20 cellular contexts compared by ENCODE assay signal in the genomic region with DNA sequence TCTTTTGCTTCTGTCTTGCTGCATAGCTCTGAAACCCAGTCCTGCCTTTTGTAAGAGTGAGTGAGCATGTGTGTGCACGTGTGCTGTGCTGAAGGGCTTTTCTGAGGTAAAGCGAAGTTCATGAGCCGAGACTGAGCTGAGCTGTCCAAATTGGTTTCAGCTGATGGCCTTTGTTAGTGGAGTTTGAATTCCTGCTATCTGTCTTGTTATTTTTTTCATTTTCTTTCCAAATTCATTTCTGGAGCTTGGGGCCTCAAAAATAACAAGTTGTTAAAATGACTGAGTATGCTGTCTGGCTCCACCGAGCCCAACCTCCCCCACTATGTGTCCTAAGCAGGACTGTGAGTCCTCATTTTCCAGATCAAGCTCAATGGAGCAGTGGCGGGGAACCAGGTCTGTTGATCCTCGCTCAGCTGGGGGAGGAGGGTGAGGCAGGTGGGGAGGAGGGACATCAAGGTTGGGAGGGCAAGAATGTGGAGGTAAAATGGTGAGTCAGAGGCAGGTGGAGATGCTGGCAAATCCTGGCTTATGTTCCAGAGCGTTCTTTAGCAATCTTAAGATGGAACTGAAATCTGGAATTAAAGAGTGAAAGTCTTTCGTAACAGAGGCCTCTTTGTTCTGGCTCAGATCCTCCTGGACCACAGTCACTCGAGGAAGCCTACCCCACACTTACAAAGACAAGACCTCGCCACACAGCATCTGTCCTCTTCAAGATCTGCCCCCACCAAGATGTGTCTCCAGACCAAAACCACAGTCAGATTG.
DNase-seq lines count a peak whose midpoint lies in the region; ATAC-seq and TF ChIP-seq lines count a peak whose summit lies in the region.
"Had no signal": no experiment of that assay in that cellular context is flagged by ENCODE, and none has a peak within 500 bp of the region (broad histone marks: within the 10 kb centered on the region; RNA-seq: fewer than 3 reads in every experiment).

No MANE protein-coding gene starts in this region.

- 21 to 32% methylated on average over 10 of the region's 10 CpGs for WGBS in thyroid gland, 2 donors

- H3K27ac Mint-ChIP-seq in mesothelial cell of epicardium, result peak overlapping the region; percentile 94
- H3K27ac Mint-ChIP-seq: activated CD4-positive, alpha-beta T cell treated with anti-CD3 and anti-CD28 coated beads, Interleukin-2, amount 10 ng/mL, durations not matched to agents 7 days and 5 days; activated naive CD4-positive, alpha-beta T cell treated with anti-CD3 and anti-CD28 coated beads, Interleukin-2, amount 10 ng/mL, durations not matched to agents 7 days and 5 days; IgD-negative memory B cell had no signal

- H3K4me1 Mint-ChIP-seq in mesothelial cell of epicardium, result peaks cover 39% of the 10 kb centered on the region
- H3K4me1 Mint-ChIP-seq: activated CD4-positive, alpha-beta T cell treated with anti-CD3 and anti-CD28 coated beads, Interleukin-2, amount 10 ng/mL, durations not matched to agents 7 days and 5 days; activated naive CD4-positive, alpha-beta T cell treated with anti-CD3 and anti-CD28 coated beads, Interleukin-2, amount 10 ng/mL, durations not matched to agents 7 days and 5 days; IgD-negative memory B cell had no signal

- TF ChIP-seq CTCF in mesothelial cell of epicardium (IDR thresholded peaks at IDR 0.05; ENCODE audit: unreplicated experiment) (no peak), thyroid gland (IDR thresholded peaks at IDR 0.05) (no peak)

- H3K4me3 ChIP-seq in thyroid gland (replicated peaks in 1 of 3), result no peak overlapping the region
- H3K4me3 ChIP-seq: lower lobe of right lung, right atrium auricular region, tibial artery had no signal

- peak in 1 of 2 donors; percentile 58 for TF ChIP-seq POLR2A in thyroid gland (IDR thresholded peaks at IDR 0.05)

- intact Hi-C loops in thyroid gland (cut with DNase I), result no loop called here

- ATAC-seq in esophagus mucosa, result peak; percentile 84
- no peak for ATAC-seq in GM19324 (IDR thresholded peaks at IDR 0.05; ENCODE audit: low FRiP score, unreplicated experiment)
- no peak for ATAC-seq in HG02884 (IDR thresholded peaks at IDR 0.05; ENCODE audit: unreplicated experiment)

- H3K4me3 Mint-ChIP-seq in mesothelial cell of epicardium, result no peak overlapping the region
- H3K4me3 Mint-ChIP-seq: activated CD4-positive, alpha-beta T cell treated with anti-CD3 and anti-CD28 coated beads, Interleukin-2, amount 10 ng/mL, durations not matched to agents 7 days and 5 days; activated naive CD4-positive, alpha-beta T cell treated with anti-CD3 and anti-CD28 coated beads, Interleukin-2, amount 10 ng/mL, durations not matched to agents 7 days and 5 days; IgD-negative memory B cell had no signal

- H3K9me3 ChIP-seq in thyroid gland, result no peaks in the 10 kb centered on the region
- H3K9me3 ChIP-seq: BE2C, lower lobe of right lung, right atrium auricular region, tibial artery had no signal

- H3K27me3 ChIP-seq in thyroid gland, result no peaks in the 10 kb centered on the region
- H3K27me3 ChIP-seq: BE2C, right atrium auricular region, tibial artery had no signal

- no peaks in the 10 kb centered on the region for H3K36me3 ChIP-seq in thyroid gland
- H3K36me3 ChIP-seq: BE2C, lower lobe of right lung, right atrium auricular region, tibial artery had no signal

- no peaks in the 10 kb centered on the region for H3K36me3 Mint-ChIP-seq in mesothelial cell of epicardium
- H3K36me3 Mint-ChIP-seq: activated naive CD4-positive, alpha-beta T cell treated with anti-CD3 and anti-CD28 coated beads, Interleukin-2, amount 10 ng/mL, durations not matched to agents 7 days and 5 days; IgD-negative memory B cell had no signal

- H3K9me3 Mint-ChIP-seq in mesothelial cell of epicardium, result peaks cover 7% of the 10 kb centered on the region
- H3K9me3 Mint-ChIP-seq: activated CD4-positive, alpha-beta T cell treated with anti-CD3 and anti-CD28 coated beads, Interleukin-2, amount 10 ng/mL, durations not matched to agents 7 days and 5 days; activated naive CD4-positive, alpha-beta T cell treated with anti-CD3 and anti-CD28 coated beads, Interleukin-2, amount 10 ng/mL, durations not matched to agents 7 days and 5 days had no signal

- no peaks in the 10 kb centered on the region for H3K27me3 Mint-ChIP-seq in mesothelial cell of epicardium (ENCODE audit: low read depth)
- H3K27me3 Mint-ChIP-seq: activated CD4-positive, alpha-beta T cell treated with anti-CD3 and anti-CD28 coated beads, Interleukin-2, amount 10 ng/mL, durations not matched to agents 7 days and 5 days; activated naive CD4-positive, alpha-beta T cell treated with anti-CD3 and anti-CD28 coated beads, Interleukin-2, amount 10 ng/mL, durations not matched to agents 7 days and 5 days; IgD-negative memory B cell had no signal

- H3K4me1 ChIP-seq in thyroid gland, result peaks cover 31 to 32% of the 10 kb centered on the region in 2 donors
- H3K4me1 ChIP-seq: BE2C, lower lobe of right lung, right atrium auricular region, tibial artery had no signal

- DNase-seq in RPMI7951 (ENCODE audit: low read depth), result peak; percentile 28
- DNase-seq in mesothelial cell of epicardium (ENCODE audit: low spot score in 2 of 2, unreplicated experiment in 2 of 2), result no peak
- peak; percentile 95 to 97 for DNase-seq in thyroid gland
- DNase-seq in GM19240 (ENCODE audit: insufficient read length, low spot score), result no peak
- DNase-seq in activated CD4-positive, alpha-beta T cell treated with anti-CD3 and anti-CD28 coated beads, Interleukin-2, amount 50 U/mL, for 1 hour, result no peak
- DNase-seq: activated CD4-positive, alpha-beta T cell treated with anti-CD3 and anti-CD28 coated beads, Interleukin-2, amount 10 ng/mL, durations not matched to agents 7 days and 5 days; activated naive CD4-positive, alpha-beta T cell treated with anti-CD3 and anti-CD28 coated beads, Interleukin-2, amount 10 ng/mL, durations not matched to agents 7 days and 5 days; BE2C; DMS153; lower lobe of right lung; NCI-H1092; NCI-H2107; stimulated activated CD4-positive, alpha-beta T cell treated with anti-CD3 and anti-CD28 coated beads, Interleukin-4, amount 100 ng/mL, for 24 hours; stimulated activated CD8-positive, alpha-beta memory T cell treated with anti-CD3 and anti-CD28 coated beads, Interleukin-4, amount 100 ng/mL, for 48 hours had no signal

- peak overlapping the region; percentile 93 to 99 (median 96) for H3K27ac ChIP-seq in thyroid gland
- H3K27ac ChIP-seq: lower lobe of right lung, right atrium auricular region, tibial artery had no signal

Comparison
In these comparisons a context has a peak if more than half of its experiments do, and no peak if none do; other contexts are left out.
1. DNase-seq: peak in RPMI7951 (single experiment) and thyroid gland (2 of 2); none in mesothelial cell of epicardium (0 of 2), GM19240 (single experiment) and activated CD4-positive, alpha-beta T cell treated with anti-CD3 and anti-CD28 coated beads, Interleukin-2, amount 50 U/mL, for 1 hour (single experiment).